Comparison of ENCODE assay signal across 8 cellular contexts in the genomic region with DNA sequence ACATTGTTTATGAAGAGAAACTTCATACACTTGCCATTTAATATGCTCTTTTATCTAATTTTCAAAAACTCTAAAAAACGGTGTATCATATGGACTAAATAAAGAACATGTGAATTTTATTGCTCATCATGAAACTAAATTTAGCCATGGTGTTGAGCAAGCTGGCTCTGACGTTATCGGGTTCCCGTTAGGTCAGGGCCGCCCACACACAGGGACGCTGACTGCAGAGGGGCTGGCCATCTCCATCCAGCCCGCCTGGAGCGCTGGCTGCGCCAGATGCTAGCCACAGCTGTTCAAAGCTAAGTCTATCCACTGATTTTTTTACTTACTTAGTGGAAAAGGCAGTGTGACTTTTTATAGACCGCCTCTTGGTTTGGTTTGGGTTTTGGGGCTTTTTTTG. TPM values are rescaled to one million over a fixed set of nuclear protein-coding genes. Genes with fewer than 3 reads are reported as not detected.
DNase-seq lines count a peak whose midpoint lies in the region; ATAC-seq and TF ChIP-seq lines count a peak whose summit lies in the region.

No MANE protein-coding gene starts in this region.

- peak overlapping the region in 1 of 2 donors; percentile 85 for H3K27ac Mint-ChIP-seq in effector memory CD8-positive, alpha-beta T cell

- H3K4me1 Mint-ChIP-seq in effector memory CD8-positive, alpha-beta T cell (ENCODE audit: low read depth in 2 of 2), result peaks cover 0 to 2% of the 10 kb centered on the region in 2 donors

- peak; percentile 96 for DNase-seq in EH (ENCODE audit: low read depth)
- DNase-seq in SHP77 (lab: John Stamatoyannopoulos, UW), result peak; percentile 48 to 78
- DNase-seq in foreskin fibroblast, result peak; percentile 97 to 99
- DNase-seq in sciatic nerve (ENCODE audit: low spot score), result peak; percentile 93
- no peak for DNase-seq in NK-92 treated with Interleukin-12 subunit alpha and Interleukin-12 subunit beta, amount 100 ng/mL, for 24 hours (lab: John Stamatoyannopoulos, UW)
- DNase-seq in effector memory CD8-positive, alpha-beta T cell, result no peak

- H3K36me3 Mint-ChIP-seq in effector memory CD8-positive, alpha-beta T cell (ENCODE audit: insufficient read depth), result peaks cover 44% of the 10 kb centered on the region

- H3K4me3 ChIP-seq in foreskin fibroblast (ENCODE audit: low read depth in 1 of 2, low read length in 2 of 2), result peak overlapping the region in 1 of 2 donors; percentile 33

- no peaks in the 10 kb centered on the region for H3K9me3 Mint-ChIP-seq in effector memory CD8-positive, alpha-beta T cell

- no peaks in the 10 kb centered on the region for H3K27me3 Mint-ChIP-seq in effector memory CD8-positive, alpha-beta T cell

- no peak for TF ChIP-seq CTCF in foreskin fibroblast (IDR thresholded peaks at IDR 0.05; ENCODE audit: low read depth, low read length)

- intact Hi-C loops in sciatic nerve (cut with DNase I), result no loop called here

- ATAC-seq in sciatic nerve (peak; percentile 100), HG02885 (IDR thresholded peaks at IDR 0.05; ENCODE audit: poor library complexity, unreplicated experiment) (no peak), GM21515 (IDR thresholded peaks at IDR 0.05; ENCODE audit: unreplicated experiment) (no peak)
- no peak for ATAC-seq in effector memory CD8-positive, alpha-beta T cell (replicated peaks)

- H3K4me3 Mint-ChIP-seq in effector memory CD8-positive, alpha-beta T cell, result no peak overlapping the region

RNA-seq across cellular contexts. Expression of gene DYNC1H1, which starts 36.5 kb away (rescaled TPM):
- 496 TPM for total RNA-seq in sciatic nerve

Comparison
In these comparisons a context has a peak if more than half of its experiments do, and no peak if none do; other contexts are left out.
1. DNase-seq: peak in EH (single experiment), SHP77 (2 of 2), foreskin fibroblast (2 of 2) and sciatic nerve (single experiment); none in NK-92 treated with Interleukin-12 subunit alpha and Interleukin-12 subunit beta, amount 100 ng/mL, for 24 hours (single experiment) and effector memory CD8-positive, alpha-beta T cell (0 of 3).